ENCODE assay signal across 8 cellular contexts in genomic region chr15:41465822-41466421, GRCh38. TPM values are rescaled to one million over a fixed set of nuclear protein-coding genes. Genes with fewer than 3 reads are reported as not detected.
DNase-seq lines count a peak whose midpoint lies in the region; ATAC-seq and TF ChIP-seq lines count a peak whose summit lies in the region.

No MANE protein-coding gene starts in this region.

- H4K5ac ChIP-seq in H9 (ENCODE audit: insufficient read length, low read depth, low read length) = no peak overlapping the region

- H3K27ac ChIP-seq in H9 (ENCODE audit: insufficient read length, low read depth, low read length) (no peak overlapping the region), Peyer's patch (no peak overlapping the region), endodermal cell (ENCODE audit: low read depth, low read length) (no peak overlapping the region), neural progenitor cell (no peak overlapping the region)

- H3K4me1 ChIP-seq in H9 (ENCODE audit: insufficient read depth, low read length) (no peaks in the 10 kb centered on the region), Peyer's patch (no peaks in the 10 kb centered on the region), endodermal cell (ENCODE audit: control insufficient read depth, insufficient read depth, low read length) (no peaks in the 10 kb centered on the region), neural progenitor cell (no peaks in the 10 kb centered on the region)

- no peak overlapping the region for H3K23ac ChIP-seq in H9 (ENCODE audit: insufficient read length, low read depth, low read length)

- no peak overlapping the region for H3K4me3 Mint-ChIP-seq in H9
- no peak overlapping the region for H3K4me3 Mint-ChIP-seq in endodermal cell
- no peak overlapping the region for H3K4me3 Mint-ChIP-seq in neural progenitor cell

- peak; percentile 4 for DNase-seq in NCI-H1092 treated with DMSO at 0.1 percent for 48 hours (lab: John Stamatoyannopoulos, UW)
- no peak for DNase-seq in NCI-H1092 (lab: John Stamatoyannopoulos, UW)
- DNase-seq in H9 = no peak
- peak in 1 of 3 donors; percentile 44 for DNase-seq in Peyer's patch
- no peak for DNase-seq in endodermal cell
- DNase-seq in neural progenitor cell (ENCODE audit: low spot score) = peak; percentile 39
- no peak for DNase-seq in NCI-H226

- H3K4me3 ChIP-seq in Peyer's patch = no peak overlapping the region
- no peak overlapping the region for H3K4me3 ChIP-seq in endodermal cell (ENCODE audit: low read length)
- H3K4me3 ChIP-seq in neural progenitor cell = no peak overlapping the region

- H3K79me2 ChIP-seq in H9 (ENCODE audit: insufficient read depth, low read length) = no peaks in the 10 kb centered on the region
- peaks cover 4% of the 10 kb centered on the region for H3K79me2 ChIP-seq in neural progenitor cell (ENCODE audit: low read depth)

- TF ChIP-seq CTCF in H9 (conservative IDR thresholded peaks at IDR 0.05) (peak; percentile 93), Peyer's patch (IDR thresholded peaks at IDR 0.05) (peak; percentile 25 to 98 (median 90)), endodermal cell (conservative IDR thresholded peaks at IDR 0.05) (peak; percentile 93), neural progenitor cell (IDR thresholded peaks at IDR 0.05) (peak; percentile 79)

- H2BK20ac ChIP-seq in H9 (ENCODE audit: low read depth, low read length, poor library complexity, severe bottlenecking) = no peak overlapping the region

- H3T11ph ChIP-seq in H9 (ENCODE audit: low read length) = no peak overlapping the region

- H3K36me3 Mint-ChIP-seq in H9 (ENCODE audit: insufficient read depth in 1 of 3, low read depth in 3 of 3) (peaks cover 40 to 75% (median 70%) of the 10 kb centered on the region in 3 experiments; a peak in 6 of 7 replicates), endodermal cell (ENCODE audit: low read depth) (peaks cover 75% of the 10 kb centered on the region), neural progenitor cell (peaks cover 40% of the 10 kb centered on the region)

- H2AK5ac ChIP-seq in H9 (ENCODE audit: insufficient read length, low read length) = no peak overlapping the region

- H3K4me1 Mint-ChIP-seq in H9 = no peaks in the 10 kb centered on the region
- H3K4me1 Mint-ChIP-seq in endodermal cell = no peaks in the 10 kb centered on the region
- no peaks in the 10 kb centered on the region for H3K4me1 Mint-ChIP-seq in neural progenitor cell

- H3K9ac ChIP-seq in H9 (ENCODE audit: extremely low read depth, insufficient read length, low read length) (no peak overlapping the region), endodermal cell (ENCODE audit: extremely low read depth, low read length, poor library complexity, severe bottlenecking) (no peak overlapping the region), neural progenitor cell (no peak overlapping the region)

- TF ChIP-seq POLR2A in Peyer's patch (IDR thresholded peaks at IDR 0.05) = no peak

- no peak overlapping the region for H2BK12ac ChIP-seq in H9 (ENCODE audit: insufficient read length, low read depth, low read length)

- no peak overlapping the region for H4K8ac ChIP-seq in H9 (replicated peaks; ENCODE audit: insufficient read length, low read depth, low read length)

- H2BK5ac ChIP-seq in H9 (ENCODE audit: insufficient read length, low read length) = no peak overlapping the region

- no peak overlapping the region for H3K18ac ChIP-seq in H9 (ENCODE audit: insufficient read length, low read depth, low read length)

- H3K27ac Mint-ChIP-seq in H9 = no peak overlapping the region; a peak in 1 of 7 replicates
- no peak overlapping the region for H3K27ac Mint-ChIP-seq in endodermal cell
- no peak overlapping the region for H3K27ac Mint-ChIP-seq in neural progenitor cell

- H2AFZ ChIP-seq in H9 (ENCODE audit: low read length) (no peak overlapping the region), neural progenitor cell (replicated peaks) (no peak overlapping the region)

- H3K23me2 ChIP-seq in H9 (ENCODE audit: insufficient read length, low read depth, low read length, poor library complexity, severe bottlenecking) = no peaks in the 10 kb centered on the region

- no CpG with 5 or more reads among the region's 8 CpGs for WGBS in H9 (ENCODE audit: extremely low coverage, insufficient read length, low lambda C conversion rate)
- 89 to 90% methylated on average over 4 to 8 of the region's 8 CpGs for WGBS in endodermal cell (ENCODE audit: insufficient coverage in 1 of 2, insufficient read length in 1 of 2), 2 experiments

- H3K56ac ChIP-seq in H9 (ENCODE audit: insufficient read length, low read depth, low read length) = no peak overlapping the region

- no peak overlapping the region for H2BK120ac ChIP-seq in H9 (ENCODE audit: low read depth, low read length, poor library complexity, severe bottlenecking)

- H3F3A ChIP-seq in neural progenitor cell (ENCODE audit: low read depth) = peaks cover 10% of the 10 kb centered on the region

- H3K9me3 Mint-ChIP-seq in H9 = no peaks in the 10 kb centered on the region
- H3K9me3 Mint-ChIP-seq in endodermal cell = peaks cover 2% of the 10 kb centered on the region
- H3K9me3 Mint-ChIP-seq in neural progenitor cell = no peaks in the 10 kb centered on the region

- no peak overlapping the region for H3K4me2 ChIP-seq in H9 (ENCODE audit: insufficient read depth, insufficient read length, low read length)
- no peak overlapping the region for H3K4me2 ChIP-seq in neural progenitor cell

- H3K27me3 Mint-ChIP-seq in H9 (ENCODE audit: low read depth) (no peaks in the 10 kb centered on the region), endodermal cell (ENCODE audit: insufficient read depth) (no peaks in the 10 kb centered on the region), neural progenitor cell (ENCODE audit: insufficient read depth, low read depth) (peaks cover 3% of the 10 kb centered on the region)

- no peak overlapping the region for H3K4ac ChIP-seq in H9 (ENCODE audit: low read depth, low read length)

- H3K36me3 ChIP-seq in Peyer's patch (peaks cover 0 to 70% (median 0%) of the 10 kb centered on the region in 3 donors), endodermal cell (ENCODE audit: control insufficient read depth, insufficient read depth, low read length) (peaks cover 78% of the 10 kb centered on the region), neural progenitor cell (peaks cover 17% of the 10 kb centered on the region)

- no peak for ATAC-seq in HG02798 (IDR thresholded peaks at IDR 0.05; ENCODE audit: poor library complexity, unreplicated experiment)

- H3K14ac ChIP-seq in H9 (ENCODE audit: insufficient read depth, low read length) = no peak overlapping the region

- H3K27me3 ChIP-seq in H9 (ENCODE audit: insufficient read depth, low read length) = no peaks in the 10 kb centered on the region
- no peaks in the 10 kb centered on the region for H3K27me3 ChIP-seq in Peyer's patch
- H3K27me3 ChIP-seq in endodermal cell (ENCODE audit: control insufficient read depth, insufficient read depth, low read length, poor library complexity, severe bottlenecking) = no peaks in the 10 kb centered on the region
- H3K27me3 ChIP-seq in neural progenitor cell = no peaks in the 10 kb centered on the region

- H4K91ac ChIP-seq in H9 (ENCODE audit: insufficient read length, low read depth, low read length) = no peak overlapping the region

- H3K9me3 ChIP-seq in H9 (ENCODE audit: control insufficient read depth, low read depth, low read length) = no peaks in the 10 kb centered on the region
- H3K9me3 ChIP-seq in Peyer's patch = no peaks in the 10 kb centered on the region
- no peaks in the 10 kb centered on the region for H3K9me3 ChIP-seq in endodermal cell (ENCODE audit: control insufficient read depth, low read length)
- no peaks in the 10 kb centered on the region for H3K9me3 ChIP-seq in neural progenitor cell (ENCODE audit: low read depth)

- H4K20me1 ChIP-seq in H9 (ENCODE audit: control insufficient read depth, insufficient read depth, insufficient read length) = no peaks in the 10 kb centered on the region
- peaks cover 21% of the 10 kb centered on the region for H4K20me1 ChIP-seq in neural progenitor cell (ENCODE audit: low read depth)

- no peak overlapping the region for H2BK15ac ChIP-seq in H9 (ENCODE audit: low read depth, low read length)

- H3K79me1 ChIP-seq in H9 (ENCODE audit: insufficient read depth, low read depth, low read length, poor library complexity, severe bottlenecking) = no peaks in the 10 kb centered on the region

RNA-seq across cellular contexts. Expression of gene ITPKA, which starts 27.8 kb away (rescaled TPM):
- total RNA-seq in H9 (2021) = 0.77 and 0.99 TPM in 2 replicates
- total RNA-seq in Peyer's patch = 10 to 100 TPM; 28.9 to 95.6 (median 93.9) TPM
- 1 to 10 TPM in 1 of 2 donors, under 1 TPM in 1; 0.75 to 1.2 TPM for total RNA-seq in endodermal cell
- polyA plus RNA-seq in endodermal cell (2013, experiment 1 of 2) = 0.53 TPM
- polyA plus RNA-seq in endodermal cell (2013, experiment 2 of 2) = 0.41 TPM
- 0.09 TPM in 1 of 2 replicates, not detected in the other for total RNA-seq in neural progenitor cell (ENCODE audit: low replicate concordance)

RNA-seq across cellular contexts. Expression of gene LTK, which starts 47.7 kb away (rescaled TPM):
- 0.31 TPM in 2 replicates for total RNA-seq in H9 (2021)
- 10 to 100 TPM in 3 of 4 donors, not detected in 1; 13.8 to 39.0 (median 26.3) TPM for total RNA-seq in Peyer's patch
- under 1 TPM; 0.44 to 0.57 TPM for total RNA-seq in endodermal cell
- polyA plus RNA-seq in endodermal cell (2013, experiment 1 of 2) = 0.18 TPM
- polyA plus RNA-seq in endodermal cell (2013, experiment 2 of 2) = 0.17 TPM
- 0.12 TPM in 1 of 2 replicates, not detected in the other for total RNA-seq in neural progenitor cell (ENCODE audit: low replicate concordance)

RNA-seq across cellular contexts. Expression of gene RTF1, which starts 49.0 kb away (rescaled TPM):
- total RNA-seq in H9 (2021) (45.7 and 49.5 TPM in 2 replicates), Peyer's patch (10 to 100 TPM; 15.2 to 33.0 (median 23.8) TPM), endodermal cell (10 to 100 TPM; 48.6 to 66.3 TPM), neural progenitor cell (ENCODE audit: low replicate concordance) (49.7 and 73.8 TPM in 2 replicates)
- polyA plus RNA-seq in endodermal cell (2013, experiment 1 of 2) = 59.4 TPM
- 68.7 TPM for polyA plus RNA-seq in endodermal cell (2013, experiment 2 of 2)

Comparison
In these comparisons a context has a peak if more than half of its experiments do, and no peak if none do; other contexts are left out.
1. DNase-seq: peak in NCI-H1092 treated with DMSO at 0.1 percent for 48 hours (single experiment) and neural progenitor cell (single experiment); none in NCI-H1092 (single experiment), H9 (single experiment), endodermal cell (single experiment) and NCI-H226 (single experiment).
2. RNA of gene ITPKA, which starts 27.8 kb away (total RNA-seq): 28.9 to 95.6 TPM in Peyer's patch; 0.75 to 1.2 TPM in endodermal cell, 0.77 to 0.99 TPM in H9 and 0.09 TPM in neural progenitor cell; every median in the first group is over 10 times any median in the second.
3. Peak in every context shown above with its lines, with median percentiles within 50 percentile points of each other: CTCF ChIP-seq.